8 cellular contexts compared by ENCODE assay signal in the genomic region with DNA sequence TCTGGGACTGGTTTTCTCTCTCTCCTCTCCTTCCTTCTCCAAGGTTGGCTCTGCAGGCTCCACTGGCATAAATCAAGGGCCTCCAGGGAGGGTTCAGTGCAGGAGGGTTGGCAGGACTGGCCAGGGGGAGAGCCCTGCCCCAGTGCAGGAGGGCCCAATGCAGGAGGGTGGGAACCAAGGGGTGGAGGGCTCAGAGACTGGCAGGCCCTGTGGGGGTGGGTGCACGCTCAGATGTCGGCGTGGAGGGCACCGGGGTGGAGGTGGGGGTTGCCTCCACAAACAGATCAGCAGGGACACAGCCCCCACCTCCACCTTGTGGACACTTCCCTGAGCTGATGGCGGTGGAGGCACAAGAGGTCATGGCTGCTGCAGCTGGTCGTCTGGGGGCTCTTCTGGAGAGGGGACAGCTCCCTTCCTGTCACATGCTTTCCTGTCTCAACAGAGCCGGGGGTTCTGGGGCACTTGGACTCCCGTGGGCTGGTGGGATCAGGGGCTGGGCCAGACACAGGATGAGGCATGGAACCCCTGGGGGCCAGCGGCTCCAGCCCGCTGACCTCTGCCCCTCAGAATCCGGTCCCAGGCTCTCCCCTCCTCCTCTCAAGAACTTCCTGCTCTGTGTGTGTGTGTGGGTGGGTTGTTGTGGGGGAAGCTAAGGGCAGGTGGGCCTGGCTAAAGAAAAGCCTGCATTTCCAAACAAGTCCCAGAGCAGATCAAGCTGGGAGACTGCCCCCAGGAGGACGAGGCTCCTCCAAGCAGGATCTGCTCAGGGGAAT. TPM values are rescaled to one million over a fixed set of nuclear protein-coding genes. Genes with fewer than 3 reads are reported as not detected.
DNase-seq lines count a peak whose midpoint lies in the region; ATAC-seq and TF ChIP-seq lines count a peak whose summit lies in the region.

No MANE protein-coding gene starts in this region.

- 8% methylated on average over 12 of the region's 12 CpGs for WGBS in liver
- 11% methylated on average over 12 of the region's 12 CpGs for WGBS in aorta, 2 donors

- H3K9ac ChIP-seq in liver (ENCODE audit: low read depth in 1 of 2, low read length in 2 of 2) = no peak overlapping the region

- H3K36me3 ChIP-seq in liver (ENCODE audit: control insufficient read depth in 4 of 4, insufficient read depth in 3 of 4, low read depth in 1 of 4, low read length in 3 of 4) = peaks cover 0 to 2% (median 0%) of the 10 kb centered on the region in 4 donors
- H3K36me3 ChIP-seq in aorta (ENCODE audit: control insufficient read depth in 1 of 2, insufficient read depth in 2 of 2, low read length in 1 of 2) = peaks cover 0 to 2% of the 10 kb centered on the region in 2 donors

- H3K4me3 ChIP-seq in liver (ENCODE audit: low read depth in 1 of 3, low read length in 3 of 3) (no peak overlapping the region), aorta (ENCODE audit: low read length in 2 of 2) (no peak overlapping the region)

- TF ChIP-seq CTCF in AG09319 (IDR thresholded peaks at IDR 0.05; ENCODE audit: low read depth, low read length) (peak; percentile 11), liver (IDR thresholded peaks at IDR 0.05; ENCODE audit: low read depth, low read length, missing input control) (peak; percentile 20)

- H3K27me3 ChIP-seq in liver (ENCODE audit: control insufficient read depth in 4 of 4, insufficient read depth in 4 of 4, low read length in 3 of 4) (no peaks in the 10 kb centered on the region), aorta (ENCODE audit: control insufficient read depth in 1 of 2, insufficient read depth in 2 of 2, low read length in 1 of 2) (no peaks in the 10 kb centered on the region)

- H3K4me1 ChIP-seq in liver (ENCODE audit: control insufficient read depth in 4 of 4, insufficient read depth in 4 of 4, low read length in 3 of 4) = peaks cover 6 to 27% (median 12%) of the 10 kb centered on the region in 4 donors
- H3K4me1 ChIP-seq in aorta (ENCODE audit: control insufficient read depth in 1 of 2, insufficient read depth in 2 of 2, low read length in 2 of 2) = no peaks in the 10 kb centered on the region

- no peak for DNase-seq in AG09319 (ENCODE audit: extremely low read depth, low read depth)
- DNase-seq in HuH-7 (ENCODE audit: low spot score) = peak; percentile 79
- peak; percentile 69 for DNase-seq in brain pericyte (ENCODE audit: low read depth, low spot score)
- DNase-seq in aorta = no peak
- no peak for DNase-seq in NCI-H1436 treated with DMSO at 0.1 percent for 48 hours (lab: John Stamatoyannopoulos, UW)
- no peak for DNase-seq in posterior cingulate gyrus

- TF ChIP-seq RAD21 in liver (IDR thresholded peaks at IDR 0.05) = peak; percentile 63 to 75

- H3K9me3 ChIP-seq in liver (ENCODE audit: control insufficient read depth in 4 of 4, low read length in 3 of 4) = no peaks in the 10 kb centered on the region
- no peaks in the 10 kb centered on the region for H3K9me3 ChIP-seq in aorta (ENCODE audit: control insufficient read depth, low read length)

- intact Hi-C loops in aorta (cut with DNase I) (no loop called here), posterior cingulate gyrus (cut with DNase I) (no loop called here)

- H3K27ac ChIP-seq in liver (ENCODE audit: low read depth in 1 of 2, low read length in 2 of 2) = peak overlapping the region; percentile 24 to 51
- no peak overlapping the region for H3K27ac ChIP-seq in aorta (ENCODE audit: low read depth in 1 of 2, low read length in 2 of 2)

- peak; percentile 1 for ATAC-seq in aorta (ENCODE audit: low FRiP score)
- no peak for ATAC-seq in GM19328 (IDR thresholded peaks at IDR 0.05; ENCODE audit: unreplicated experiment)

TF ChIP-seq in liver, 16 proteins besides CTCF, POLR2A, EP300 and RAD21:
- TF ChIP-seq FOXA1 (IDR thresholded peaks at IDR 0.05) (no peak), SP1 (IDR thresholded peaks at IDR 0.05) (peak; percentile 11), EGR1 (IDR thresholded peaks at IDR 0.05; ENCODE audit: low read depth in 2 of 2) (no peak), HNF4A (conservative IDR thresholded peaks at IDR 0.05) (no peak), GABPA (IDR thresholded peaks at IDR 0.05 in 1 of 2, conservative IDR thresholded peaks at IDR 0.05 in 1 of 2) (no peak), YY1 (IDR thresholded peaks at IDR 0.05) (no peak), RXRA (IDR thresholded peaks at IDR 0.05) (no peak), REST (IDR thresholded peaks at IDR 0.05) (no peak), JUND (IDR thresholded peaks at IDR 0.05) (no peak), TAF1 (conservative IDR thresholded peaks at IDR 0.05) (no peak), NR2F2 (IDR thresholded peaks at IDR 0.05) (peak; percentile 98)
- TF ChIP-seq, protein P1, sequence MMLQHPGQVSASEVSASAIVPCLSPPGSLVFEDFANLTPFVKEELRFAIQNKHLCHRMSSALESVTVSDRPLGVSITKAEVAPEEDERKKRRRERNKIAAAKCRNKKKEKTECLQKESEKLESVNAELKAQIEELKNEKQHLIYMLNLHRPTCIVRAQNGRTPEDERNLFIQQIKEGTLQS (IDR thresholded peaks at IDR 0.05) = no peak
- TF ChIP-seq, protein P2, sequence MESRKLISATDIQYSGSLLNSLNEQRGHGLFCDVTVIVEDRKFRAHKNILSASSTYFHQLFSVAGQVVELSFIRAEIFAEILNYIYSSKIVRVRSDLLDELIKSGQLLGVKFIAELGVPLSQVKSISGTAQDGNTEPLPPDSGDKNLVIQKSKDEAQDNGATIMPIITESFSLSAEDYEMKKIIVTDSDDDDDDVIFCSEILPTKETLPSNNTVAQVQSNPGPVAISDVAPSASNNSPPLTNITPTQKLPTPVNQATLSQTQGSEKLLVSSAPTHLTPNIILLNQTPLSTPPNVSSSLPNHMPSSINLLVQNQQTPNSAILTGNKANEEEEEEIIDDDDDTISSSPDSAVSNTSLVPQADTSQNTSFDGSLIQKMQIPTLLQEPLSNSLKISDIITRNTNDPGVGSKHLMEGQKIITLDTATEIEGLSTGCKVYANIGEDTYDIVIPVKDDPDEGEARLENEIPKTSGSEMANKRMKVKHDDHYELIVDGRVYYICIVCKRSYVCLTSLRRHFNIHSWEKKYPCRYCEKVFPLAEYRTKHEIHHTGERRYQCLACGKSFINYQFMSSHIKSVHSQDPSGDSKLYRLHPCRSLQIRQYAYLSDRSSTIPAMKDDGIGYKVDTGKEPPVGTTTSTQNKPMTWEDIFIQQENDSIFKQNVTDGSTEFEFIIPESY (IDR thresholded peaks at IDR 0.05) = no peak

RNA-seq across cellular contexts. Expression of gene ABHD16B, which starts 2.7 kb away (rescaled TPM):
- total RNA-seq in liver = not detected
- polyA plus RNA-seq in liver = under 1 TPM in 1 of 2 donors, not detected in 1; 0.10 TPM
- not detected for total RNA-seq in aorta
- under 1 TPM in 1 of 2 donors, not detected in 1; 0.38 TPM for polyA plus RNA-seq in aorta

RNA-seq across cellular contexts. Expression of gene TPD52L2, which starts 6.5 kb away (rescaled TPM):
- total RNA-seq in liver (10 to 100 TPM; 25.3 to 31.2 TPM), aorta (100 to 1,000 TPM in 1 of 2 donors, 10 to 100 TPM in 1; 91.2 to 110 TPM)
- polyA plus RNA-seq in liver (10 to 100 TPM; 12.3 to 33.0 TPM), aorta (100 to 1,000 TPM in 1 of 2 donors, 10 to 100 TPM in 1; 89.8 to 112 TPM)

RNA-seq across cellular contexts. Expression of gene ZBTB46, which starts 27.5 kb away (rescaled TPM):
- 10 to 100 TPM in 1 of 2 donors, 1 to 10 TPM in 1; 8.2 to 12.1 TPM for total RNA-seq in liver
- polyA plus RNA-seq in liver = 1 to 10 TPM in 1 of 2 donors, under 1 TPM in 1; 0.79 to 1.2 TPM
- 10 to 100 TPM; 17.4 to 22.7 TPM for total RNA-seq in aorta
- 1 to 10 TPM in 1 of 2 donors, under 1 TPM in 1; 0.50 to 2.1 TPM for polyA plus RNA-seq in aorta

RNA-seq across cellular contexts. Expression of gene DNAJC5, which starts 36.3 kb away (rescaled TPM):
- total RNA-seq in liver (10 to 100 TPM; 22.4 to 28.6 TPM), aorta (10 to 100 TPM; 34.6 to 38.1 TPM)
- polyA plus RNA-seq in liver (10 to 100 TPM in 1 of 2 donors, 1 to 10 TPM in 1; 8.2 to 15.0 TPM), aorta (10 to 100 TPM; 16.2 to 17.2 TPM)

Comparison
In these comparisons a context has a peak if more than half of its experiments do, and no peak if none do; other contexts are left out.
1. DNase-seq: peak in HuH-7 (single experiment) and brain pericyte (single experiment); none in AG09319 (single experiment), aorta (0 of 2), NCI-H1436 treated with DMSO at 0.1 percent for 48 hours (single experiment) and posterior cingulate gyrus (0 of 10).
2. H3K27ac ChIP-seq: peak in liver (2 of 2); none in aorta (0 of 2).